Comparison of ENCODE assay signal across 26 cellular contexts in genomic region chr9:126879288-126879687, GRCh38.
"Had no signal": no experiment of that assay in that cellular context is flagged by ENCODE, and none has a peak within 500 bp of the region (broad histone marks: within the 10 kb centered on the region; RNA-seq: fewer than 3 reads in every experiment).

No MANE protein-coding gene starts in this region.

- H3K9me3 Mint-ChIP-seq: central memory CD8-positive, alpha-beta T cell; naive thymus-derived CD8-positive, alpha-beta T cell had no signal

- H3K4me3 Mint-ChIP-seq: central memory CD8-positive, alpha-beta T cell; naive thymus-derived CD8-positive, alpha-beta T cell; nephron progenitor cell had no signal

- DNase-seq: dermis blood vessel endothelial cell; foreskin keratinocyte; glutamatergic neuron; heart right ventricle; hippocampal formation; left colon; left ventricle myocardium inferior; mammary epithelial cell; naive thymus-derived CD8-positive, alpha-beta T cell; nephron progenitor cell; occipital lobe; ovary; retina; right lobe of liver; small intestine; stimulated activated CD4-positive, alpha-beta T cell treated with anti-CD3 and anti-CD28 coated beads, Interleukin-12 subunit alpha, Interleukin-12 subunit beta, amount 100 ng/mL, for 4 hours; stimulated activated CD4-positive, alpha-beta T cell treated with anti-CD3 and anti-CD28 coated beads, Interleukin-1b, Interleukin-23, amount 100 ng/mL, for 48 hours; stimulated activated CD4-positive, alpha-beta T cell treated with anti-CD3 and anti-CD28 coated beads, Interleukin-4, amount 100 ng/mL, for 1 hour; stimulated activated CD8-positive, alpha-beta memory T cell treated with anti-CD3 and anti-CD28 coated beads, Interleukin-4, amount 100 ng/mL, for 48 hours; stimulated activated naive CD4-positive, alpha-beta T cell treated with Interleukin-2 at 50 U/mL for 16 hours; stomach; upper lobe of left lung; uterus had no signal

- H3K27me3 Mint-ChIP-seq: central memory CD8-positive, alpha-beta T cell; naive thymus-derived CD8-positive, alpha-beta T cell had no signal

- ATAC-seq: esophagus mucosa; foreskin keratinocyte; gastroesophageal sphincter; left colon; naive thymus-derived CD8-positive, alpha-beta T cell; right lobe of liver had no signal

- H3K27ac Mint-ChIP-seq: nephron progenitor cell had no signal
